ENCODE assay signal across 1 cellular context in the genomic region with DNA sequence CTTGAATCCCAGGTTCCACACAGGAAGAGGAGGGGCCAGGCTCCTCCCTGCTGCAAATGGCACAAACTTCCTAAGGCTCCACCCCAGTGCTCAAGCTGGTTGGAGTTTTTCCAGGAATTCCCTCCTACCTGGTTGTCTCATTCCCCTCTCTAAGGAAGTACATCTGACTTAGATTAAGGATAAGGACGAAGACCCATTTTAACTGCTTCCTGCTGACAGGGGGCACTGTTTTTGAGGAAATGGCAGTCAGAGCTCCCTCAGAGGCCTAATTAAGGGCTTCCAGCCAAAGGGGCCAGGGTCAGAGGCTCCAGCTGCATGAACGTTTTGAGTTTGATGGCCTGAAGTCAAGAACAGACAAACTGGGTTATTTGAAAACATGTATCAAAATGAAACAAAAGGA.
TF ChIP-seq lines count a peak whose summit lies in the region.

No MANE protein-coding gene starts in this region.

TF ChIP-seq in H1, 55 proteins besides CTCF, POLR2A, EP300 and RAD21:
- no peak for TF ChIP-seq EZH2 (IDR thresholded peaks at IDR 0.05; ENCODE audit: low read depth, low read length, severe bottlenecking)
- TF ChIP-seq CREB1 (IDR thresholded peaks at IDR 0.05): no peak
- no peak for TF ChIP-seq KDM5A (IDR thresholded peaks at IDR 0.05; ENCODE audit: low read length)
- TF ChIP-seq YY1 (IDR thresholded peaks at IDR 0.05; ENCODE audit: low read depth, low read length): peak; percentile 79
- TF ChIP-seq FOSL1 (IDR thresholded peaks at IDR 0.05; ENCODE audit: insufficient read depth, low read depth, low read length): no peak
- 0 out of 2 replicates have a peak, but pooled peaks have one; percentile 30 for TF ChIP-seq TEAD4 (IDR thresholded peaks at IDR 0.05; ENCODE audit: low read depth, low read length)
- no peak for TF ChIP-seq SIX5 (IDR thresholded peaks at IDR 0.05; ENCODE audit: low read depth, low read length)
- TF ChIP-seq POLR2AphosphoS5 (IDR thresholded peaks at IDR 0.05; ENCODE audit: low read depth, low read length): no peak
- no peak for TF ChIP-seq SIN3A (conservative IDR thresholded peaks at IDR 0.05 in 1 of 2, IDR thresholded peaks at IDR 0.05 in 1 of 2; ENCODE audit: low read depth in 1 of 2, low read length in 2 of 2)
- TF ChIP-seq POU5F1 (IDR thresholded peaks at IDR 0.05; ENCODE audit: low read depth, low read length): no peak
- TF ChIP-seq PHF8 (conservative IDR thresholded peaks at IDR 0.05; ENCODE audit: low read depth, low read length): no peak
